Comparison of ENCODE assay signal across 1 cellular context in the genomic region with DNA sequence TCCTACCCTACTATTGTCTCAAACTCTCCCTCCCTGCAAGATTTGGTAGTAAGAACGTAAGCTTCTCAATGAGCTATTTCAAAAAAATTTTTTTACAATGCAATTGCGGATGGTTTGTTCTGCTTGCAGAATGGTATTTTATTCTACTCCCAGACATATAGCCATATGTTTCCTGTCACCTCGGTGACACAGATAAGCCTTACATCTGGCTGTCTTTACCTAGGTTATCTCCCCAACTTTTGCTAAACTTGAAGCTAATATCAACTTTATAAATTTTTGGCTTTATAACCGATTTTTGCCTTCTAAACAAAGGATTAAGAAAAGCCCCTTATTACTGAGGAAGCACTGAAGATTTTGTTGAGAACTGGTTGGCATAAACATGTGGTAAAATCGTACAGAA.
TF ChIP-seq lines count a peak whose summit lies in the region.

No MANE protein-coding gene starts in this region.

TF ChIP-seq in GM23338, 12 proteins besides CTCF, POLR2A, EP300 and RAD21 (continued from another document):
- TF ChIP-seq, protein P1, sequence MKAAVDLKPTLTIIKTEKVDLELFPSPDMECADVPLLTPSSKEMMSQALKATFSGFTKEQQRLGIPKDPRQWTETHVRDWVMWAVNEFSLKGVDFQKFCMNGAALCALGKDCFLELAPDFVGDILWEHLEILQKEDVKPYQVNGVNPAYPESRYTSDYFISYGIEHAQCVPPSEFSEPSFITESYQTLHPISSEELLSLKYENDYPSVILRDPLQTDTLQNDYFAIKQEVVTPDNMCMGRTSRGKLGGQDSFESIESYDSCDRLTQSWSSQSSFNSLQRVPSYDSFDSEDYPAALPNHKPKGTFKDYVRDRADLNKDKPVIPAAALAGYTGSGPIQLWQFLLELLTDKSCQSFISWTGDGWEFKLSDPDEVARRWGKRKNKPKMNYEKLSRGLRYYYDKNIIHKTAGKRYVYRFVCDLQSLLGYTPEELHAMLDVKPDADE (IDR thresholded peaks at IDR 0.05), result no peak
